28 cellular contexts compared by ENCODE assay signal in the genomic region with DNA sequence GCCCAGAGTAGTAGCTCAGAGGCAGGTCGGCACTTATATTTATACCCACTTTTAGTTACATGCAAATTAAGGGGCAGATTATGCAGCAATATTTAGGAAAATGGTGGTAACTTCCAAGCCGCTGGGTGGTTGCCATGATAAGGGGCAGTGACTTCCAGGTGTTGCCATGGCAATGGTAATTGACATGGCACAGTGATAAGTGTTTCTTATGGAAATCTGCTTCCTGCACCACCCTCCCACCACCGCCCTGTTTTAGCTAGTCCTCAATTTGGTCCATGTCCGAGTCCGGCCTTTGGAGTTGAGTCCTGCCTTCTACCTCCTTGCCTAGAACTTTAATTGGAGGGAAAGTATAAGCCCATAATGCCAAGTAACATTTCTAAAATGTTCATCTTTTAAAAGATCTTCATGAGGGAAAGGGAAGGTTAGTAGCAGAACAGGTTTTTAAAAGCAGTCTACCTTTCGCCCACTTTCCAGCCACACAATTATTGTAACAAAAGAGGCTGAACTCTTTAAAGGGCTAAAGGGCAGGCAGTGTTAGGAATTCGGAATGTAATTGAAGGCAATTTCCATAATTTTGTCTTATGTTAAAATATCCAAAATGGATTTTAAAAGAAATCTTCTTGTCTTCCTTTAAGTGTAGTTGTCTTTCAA. TPM values are rescaled to one million over a fixed set of nuclear protein-coding genes. Genes with fewer than 3 reads are reported as not detected.
"Had no signal": no experiment of that assay in that cellular context is flagged by ENCODE, and none has a peak within 500 bp of the region (broad histone marks: within the 10 kb centered on the region; RNA-seq: fewer than 3 reads in every experiment).

No MANE protein-coding gene starts in this region.

- H3K27me3 Mint-ChIP-seq: brain had no signal

- H3K4me3 Mint-ChIP-seq: activated naive CD8-positive, alpha-beta T cell treated with anti-CD3 and anti-CD28 coated beads for 36 hours; brain; effector memory CD8-positive, alpha-beta T cell; immature natural killer cell; naive B cell; nephron progenitor cell; stimulated activated effector memory CD8-positive, alpha-beta T cell treated with anti-CD3 and anti-CD28 coated beads, Interleukin-12 subunit alpha, Interleukin-12 subunit beta, amount 100 ng/mL, for 72 hours; stimulated activated naive CD8-positive, alpha-beta T cell treated with anti-CD3 and anti-CD28 coated beads, Interleukin-15, amount 100 ng/mL, for 72 hours; T-helper 1 cell treated with Interleukin-12 subunit alpha and Interleukin-12 subunit beta and Interleukin-4 antibody, amounts not matched to agents 30 μg/mL and 1 μg/mL, for 36 hours had no signal

- ATAC-seq: activated CD4-positive, CD25-positive, alpha-beta regulatory T cell treated with anti-CD3 and anti-CD28 coated beads, Interleukin-2, amount 50 U/mL, for 24 hours; effector memory CD8-positive, alpha-beta T cell; gastroesophageal sphincter; left lung; stimulated activated effector memory CD8-positive, alpha-beta T cell treated with anti-CD3 and anti-CD28 coated beads, Interleukin-12 subunit alpha, Interleukin-12 subunit beta, amount 100 ng/mL, for 72 hours; stimulated activated naive CD8-positive, alpha-beta T cell treated with anti-CD3 and anti-CD28 coated beads, Interleukin-15, amount 100 ng/mL, for 72 hours had no signal

- H3K4me1 Mint-ChIP-seq: activated naive CD8-positive, alpha-beta T cell treated with anti-CD3 and anti-CD28 coated beads for 36 hours; brain; immature natural killer cell; naive B cell; nephron progenitor cell; stimulated activated effector memory CD8-positive, alpha-beta T cell treated with anti-CD3 and anti-CD28 coated beads, Interleukin-12 subunit alpha, Interleukin-12 subunit beta, amount 100 ng/mL, for 72 hours; stimulated activated naive CD8-positive, alpha-beta T cell treated with anti-CD3 and anti-CD28 coated beads, Interleukin-15, amount 100 ng/mL, for 72 hours had no signal

- H3K9me3 Mint-ChIP-seq: effector memory CD8-positive, alpha-beta T cell; immature natural killer cell; stimulated activated effector memory CD8-positive, alpha-beta T cell treated with anti-CD3 and anti-CD28 coated beads, Interleukin-12 subunit alpha, Interleukin-12 subunit beta, amount 100 ng/mL, for 72 hours had no signal

- H3K36me3 Mint-ChIP-seq: activated naive CD8-positive, alpha-beta T cell treated with anti-CD3 and anti-CD28 coated beads for 36 hours; immature natural killer cell; naive B cell; stimulated activated effector memory CD8-positive, alpha-beta T cell treated with anti-CD3 and anti-CD28 coated beads, Interleukin-12 subunit alpha, Interleukin-12 subunit beta, amount 100 ng/mL, for 72 hours had no signal

- DNase-seq: activated CD4-positive, alpha-beta T cell treated with anti-CD3 and anti-CD28 coated beads for 48 hours; activated CD4-positive, alpha-beta T cell treated with anti-CD3 and anti-CD28 coated beads, Interleukin-2, amount 50 U/mL, for 48 hours; activated CD8-positive, alpha-beta memory T cell treated with anti-CD3 and anti-CD28 coated beads for 24 hours; activated effector memory CD4-positive, alpha-beta T cell treated with Interleukin-2 at 50 U/mL for 16 hours; activated naive CD4-positive, alpha-beta T cell treated with Interleukin-2 at 50 U/mL for 16 hours; activated naive CD8-positive, alpha-beta T cell treated with anti-CD3 and anti-CD28 coated beads for 36 hours; effector memory CD8-positive, alpha-beta T cell; hypothalamus; immature natural killer cell; kidney; left lung; mesendoderm; naive B cell; nephron progenitor cell; sigmoid colon; small intestine; stimulated activated CD4-positive, alpha-beta T cell treated with anti-CD3 and anti-CD28 coated beads, Interleukin-4, amount 100 ng/mL, for 24 hours; stimulated activated naive CD8-positive, alpha-beta T cell treated with anti-CD3 and anti-CD28 coated beads, Interleukin-15, amount 100 ng/mL, for 72 hours; substantia nigra; T-helper 9 cell had no signal

- H3K27ac Mint-ChIP-seq: activated naive CD8-positive, alpha-beta T cell treated with anti-CD3 and anti-CD28 coated beads for 36 hours; brain; effector memory CD8-positive, alpha-beta T cell; immature natural killer cell; naive B cell; nephron progenitor cell; stimulated activated effector memory CD8-positive, alpha-beta T cell treated with anti-CD3 and anti-CD28 coated beads, Interleukin-12 subunit alpha, Interleukin-12 subunit beta, amount 100 ng/mL, for 72 hours; stimulated activated naive CD8-positive, alpha-beta T cell treated with anti-CD3 and anti-CD28 coated beads, Interleukin-15, amount 100 ng/mL, for 72 hours; T-helper 1 cell treated with Interleukin-12 subunit alpha and Interleukin-12 subunit beta and Interleukin-4 antibody, amounts not matched to agents 30 μg/mL and 1 μg/mL, for 36 hours had no signal

RNA-seq across cellular contexts. Expression of a gene that starts 21.7 kb away (rescaled TPM):
- total RNA-seq: activated naive CD8-positive, alpha-beta T cell treated with anti-CD3 and anti-CD28 coated beads for 36 hours; fibroblast of lung; fibroblast of villous mesenchyme; posterior vena cava had no signal
